In the genomic region with DNA sequence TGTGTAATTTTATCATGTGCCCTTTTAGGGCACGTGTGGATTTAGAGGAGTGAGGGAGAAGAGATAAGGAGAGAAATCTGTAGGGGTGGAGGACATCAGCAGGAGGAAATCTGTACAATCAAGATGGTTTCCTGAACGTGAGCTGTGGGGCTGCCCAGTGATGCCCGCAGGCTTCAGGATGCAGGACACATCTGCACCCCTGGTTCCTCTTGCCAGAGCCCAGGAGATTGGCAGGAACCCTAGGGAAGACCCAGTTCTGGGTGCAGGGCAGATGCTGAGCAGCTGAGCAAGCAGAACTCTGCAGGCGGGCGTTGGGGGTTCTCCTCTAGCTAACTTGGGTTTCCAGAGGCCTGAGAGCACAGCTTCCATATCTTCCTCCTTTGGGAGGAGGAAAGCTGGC, we compare ENCODE assay signal across 21 cellular contexts. TPM values are rescaled to one million over a fixed set of nuclear protein-coding genes. Genes with fewer than 3 reads are reported as not detected.
A peak's percentile ranks its signal among the peaks of the same experiment; 100 is the strongest.
DNase-seq lines count a peak whose midpoint lies in the region; ATAC-seq and TF ChIP-seq lines count a peak whose summit lies in the region.
"Had no signal": no experiment of that assay in that cellular context is flagged by ENCODE, and none has a peak within 500 bp of the region (broad histone marks: within the 10 kb centered on the region; RNA-seq: fewer than 3 reads in every experiment).

No MANE protein-coding gene starts in this region.

- H3K27ac Mint-ChIP-seq in glutamatergic neuron (ENCODE audit: unreplicated experiment), result peak overlapping the region; percentile 76
- H3K27ac Mint-ChIP-seq: CD8-positive, alpha-beta T cell had no signal

- no peak overlapping the region for H2AK5ac ChIP-seq in trophoblast cell (ENCODE audit: low read length)

- H3K9me3 Mint-ChIP-seq in glutamatergic neuron (ENCODE audit: unreplicated experiment), result no peaks in the 10 kb centered on the region
- H3K9me3 Mint-ChIP-seq: CD8-positive, alpha-beta T cell had no signal

- H3K4me3 ChIP-seq in BLaER1 (no peak overlapping the region), trophoblast cell (ENCODE audit: low read depth, low read length) (no peak overlapping the region)
- H3K4me3 ChIP-seq: A549, GM12878, GM23248 had no signal

- peak overlapping the region; percentile 54 for H3K4me2 ChIP-seq in BLaER1
- no peak overlapping the region for H3K4me2 ChIP-seq in trophoblast cell (ENCODE audit: low read length)
- H3K4me2 ChIP-seq: A549 had no signal

- H3K9ac ChIP-seq in BLaER1, result no peak overlapping the region
- H3K9ac ChIP-seq in trophoblast cell (ENCODE audit: low read length), result peak overlapping the region; percentile 53
- H3K9ac ChIP-seq: GM23248 had no signal

- H2BK120ac ChIP-seq in trophoblast cell (ENCODE audit: insufficient read depth, low read length, poor library complexity), result no peak overlapping the region

- no peaks in the 10 kb centered on the region for H3K36me3 Mint-ChIP-seq in glutamatergic neuron (ENCODE audit: unreplicated experiment)

- no peak overlapping the region for H3K18ac ChIP-seq in trophoblast cell (ENCODE audit: low read length)

- H2BK12ac ChIP-seq in trophoblast cell (ENCODE audit: low read length), result no peak overlapping the region

- peaks cover 38% of the 10 kb centered on the region for H3K4me1 Mint-ChIP-seq in glutamatergic neuron (ENCODE audit: low read depth, unreplicated experiment)

- H2AFZ ChIP-seq in trophoblast cell (ENCODE audit: insufficient read depth, low read length, poor library complexity), result no peak overlapping the region
- H2AFZ ChIP-seq: GM23248 had no signal

- H3K27me3 Mint-ChIP-seq in glutamatergic neuron (ENCODE audit: unreplicated experiment), result peaks cover 2% of the 10 kb centered on the region

- H3K9me3 ChIP-seq in BLaER1, result peaks cover 25% of the 10 kb centered on the region
- no peaks in the 10 kb centered on the region for H3K9me3 ChIP-seq in trophoblast cell (ENCODE audit: insufficient read depth, low read depth, low read length)
- H3K9me3 ChIP-seq: A549 had no signal

- peak overlapping the region; percentile 44 for H3K27ac ChIP-seq in BLaER1
- no peak overlapping the region for H3K27ac ChIP-seq in trophoblast cell (ENCODE audit: low read depth, low read length)
- H3K27ac ChIP-seq: 22Rv1, A549, GM23248 had no signal

- H3K4me3 Mint-ChIP-seq in glutamatergic neuron (ENCODE audit: unreplicated experiment), result peak overlapping the region; percentile 50
- H3K4me3 Mint-ChIP-seq: CD8-positive, alpha-beta T cell had no signal

- no peaks in the 10 kb centered on the region for H3K36me3 ChIP-seq in BLaER1
- H3K36me3 ChIP-seq in trophoblast cell (ENCODE audit: control insufficient read depth in 1 of 2, insufficient read depth in 2 of 2, low read length in 2 of 2), result no peaks in the 10 kb centered on the region

- no peak for TF ChIP-seq CTCF in glutamatergic neuron (IDR thresholded peaks at IDR 0.05; ENCODE audit: partially characterized antibody, unreplicated experiment)

- no peak overlapping the region for H3K4ac ChIP-seq in trophoblast cell (ENCODE audit: low read depth, low read length)

- no CpG with 5 or more reads among the region's 5 CpGs for WGBS in trophoblast cell (ENCODE audit: extremely low coverage, insufficient coverage, insufficient read length)

- peaks cover 45% of the 10 kb centered on the region for H3K4me1 ChIP-seq in BLaER1
- H3K4me1 ChIP-seq in trophoblast cell (ENCODE audit: control insufficient read depth in 1 of 2, insufficient read depth in 2 of 2, low read length in 2 of 2), result no peaks in the 10 kb centered on the region
- H3K4me1 ChIP-seq: A549 had no signal

- H4K8ac ChIP-seq in trophoblast cell (ENCODE audit: low read depth, low read length), result no peak overlapping the region

- no peak overlapping the region for H4K12ac ChIP-seq in trophoblast cell (ENCODE audit: low read depth, low read length)

- DNase-seq in NCI-H69 (lab: John Stamatoyannopoulos, UW), result peak; percentile 78
- no peak for DNase-seq in glutamatergic neuron
- no peak for DNase-seq in trophoblast cell
- DNase-seq in medulla oblongata (ENCODE audit: extremely low spot score), result no peak
- no peak for DNase-seq in cerebellar cortex (ENCODE audit: low spot score)
- DNase-seq: AML-193; CD8-positive, alpha-beta T cell; DMS 273 treated with DMSO at 0.1 percent for 48 hours; DMS53; DND-41; EL; GM23248; H7; KG1 had no signal

- no peak overlapping the region for H4K91ac ChIP-seq in trophoblast cell (ENCODE audit: low read depth, low read length)

- no peak for ATAC-seq in HG02981 (IDR thresholded peaks at IDR 0.05; ENCODE audit: unreplicated experiment)
- ATAC-seq: A549; CD8-positive, alpha-beta T cell; GM12878 had no signal

- H3K14ac ChIP-seq in trophoblast cell (ENCODE audit: low read length), result no peak overlapping the region

- H3K27me3 ChIP-seq in BLaER1, result no peaks in the 10 kb centered on the region
- no peaks in the 10 kb centered on the region for H3K27me3 ChIP-seq in trophoblast cell (ENCODE audit: insufficient read depth, low read length)

- H3K79me1 ChIP-seq in trophoblast cell (ENCODE audit: low read length), result no peaks in the 10 kb centered on the region

- no peaks in the 10 kb centered on the region for H3K79me2 ChIP-seq in trophoblast cell (ENCODE audit: control insufficient read depth, insufficient read depth, low read length, poor library complexity)

- H4K20me1 ChIP-seq in BLaER1, result no peaks in the 10 kb centered on the region

- no peak overlapping the region for H3K23ac ChIP-seq in trophoblast cell (ENCODE audit: low read length)

- no peak overlapping the region for H2BK5ac ChIP-seq in trophoblast cell (ENCODE audit: low read depth, low read length, poor library complexity)

RNA-seq across cellular contexts. Expression of a gene that starts 11.7 kb away (rescaled TPM):
- not detected for total RNA-seq in glutamatergic neuron (ENCODE audit: unreplicated experiment)
- not detected in 2 replicates for polyA plus RNA-seq in trophoblast cell (2013)
- total RNA-seq: G401, GM23248, H7 had no signal
- polyA plus RNA-seq: A549, BJ, GM23248 had no signal

RNA-seq across cellular contexts. Expression of a gene that starts 23.5 kb away (rescaled TPM):
- total RNA-seq in glutamatergic neuron (ENCODE audit: unreplicated experiment), result 206 TPM
- polyA plus RNA-seq in trophoblast cell (2013), result not detected in 2 replicates
- total RNA-seq: CD8-positive, alpha-beta T cell; G401; GM12878; GM23248; H7 had no signal
- polyA plus RNA-seq: A549, BJ had no signal
